ENCODE assay signal across 21 cellular contexts in the genomic region with DNA sequence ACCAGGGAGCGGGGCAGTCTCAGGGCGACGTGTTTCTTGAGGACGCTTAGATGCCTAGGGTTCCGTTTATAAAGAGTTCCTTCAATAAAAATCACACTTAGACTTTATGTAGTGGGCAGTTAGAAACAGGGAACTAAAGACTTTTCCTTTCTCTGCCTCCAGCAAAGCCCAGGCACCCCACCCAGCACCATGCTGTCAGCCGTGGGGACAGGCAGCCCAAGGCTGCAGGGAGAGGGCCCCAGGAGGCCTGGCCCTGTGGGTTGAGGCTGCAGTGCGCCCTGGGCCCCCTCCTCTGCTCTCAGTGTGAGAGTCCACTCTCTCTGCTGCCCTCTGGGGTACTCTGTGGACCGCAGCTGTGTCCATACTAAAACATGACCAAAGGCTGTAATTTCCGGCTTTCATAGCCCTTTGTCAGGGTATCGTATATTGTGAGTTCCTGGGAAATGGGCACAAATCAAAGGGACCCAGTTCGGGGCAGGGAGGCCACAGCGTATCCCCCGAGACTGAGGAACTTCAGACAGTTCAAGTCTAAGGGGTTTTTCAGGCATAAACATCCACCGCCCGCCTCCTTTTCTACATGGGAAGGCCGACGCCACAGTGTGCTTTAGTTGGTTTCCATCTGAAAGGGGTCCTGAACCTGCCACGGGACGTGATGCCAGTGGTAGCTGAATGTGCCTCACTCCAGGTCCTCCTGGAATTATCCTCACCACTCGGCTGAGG. TPM values are rescaled to one million over a fixed set of nuclear protein-coding genes. Genes with fewer than 3 reads are reported as not detected.
DNase-seq lines count a peak whose midpoint lies in the region; ATAC-seq and TF ChIP-seq lines count a peak whose summit lies in the region.
"Had no signal": no experiment of that assay in that cellular context is flagged by ENCODE, and none has a peak within 500 bp of the region (broad histone marks: within the 10 kb centered on the region; RNA-seq: fewer than 3 reads in every experiment).

No MANE protein-coding gene starts in this region.

- H2BK15ac ChIP-seq in neuronal stem cell (ENCODE audit: low read length) = no peak overlapping the region

- no peak overlapping the region for H2BK5ac ChIP-seq in neuronal stem cell (ENCODE audit: low read length)

- no peak overlapping the region for H3K23ac ChIP-seq in neuronal stem cell (ENCODE audit: low read depth, low read length, poor library complexity)

- peak overlapping the region; percentile 27 for H3K14ac ChIP-seq in neuronal stem cell (ENCODE audit: low read length)

- in situ Hi-C loops in transverse colon (cut with MboI; ENCODE audit: low pct_ligation_motif_present in 1 of 4, low pct_unique_long_range_greater_than_20kb in 1 of 4, low sequenced_read_pairs in 3 of 4) = no loop called here

- ATAC-seq in HG02610 (IDR thresholded peaks at IDR 0.05; ENCODE audit: unreplicated experiment) (no peak), GM19463 (IDR thresholded peaks at IDR 0.05; ENCODE audit: unreplicated experiment) (no peak)
- ATAC-seq: GM12878 had no signal

- H3K4me2 ChIP-seq in BLaER1 (0 out of 2 replicates have a peak overlapping the region, but pooled peaks have one; percentile 9), neuronal stem cell (ENCODE audit: insufficient read depth, low read length, poor library complexity, severe bottlenecking) (no peak overlapping the region)

- 0 out of 2 replicates have a peak, but pooled peaks cover 9% of the 10 kb centered on the region for H3K9me3 ChIP-seq in BLaER1
- H3K9me3 ChIP-seq in HEK293 (ENCODE audit: control insufficient read depth, insufficient read depth, low read depth, low read length) = no peaks in the 10 kb centered on the region
- no peaks in the 10 kb centered on the region for H3K9me3 ChIP-seq in left ventricle myocardium inferior (replicated peaks)
- no peaks in the 10 kb centered on the region for H3K9me3 ChIP-seq in neuronal stem cell (replicated peaks in 1 of 2; ENCODE audit: control insufficient read depth in 2 of 2, insufficient read depth in 1 of 2, low read depth in 1 of 2, low read length in 2 of 2)
- no peaks in the 10 kb centered on the region for H3K9me3 ChIP-seq in transverse colon
- H3K9me3 ChIP-seq: mucosa of descending colon, Peyer's patch, thoracic aorta had no signal

- peak overlapping the region; percentile 2; the same call in 1 of the 2 replicates for H3K27ac ChIP-seq in BLaER1
- H3K27ac ChIP-seq in HEK293 (ENCODE audit: extremely low read depth, low read depth, low read length) = no peak overlapping the region
- peak overlapping the region; percentile 90 for H3K27ac ChIP-seq in left ventricle myocardium inferior (replicated peaks)
- peak overlapping the region; percentile 16 for H3K27ac ChIP-seq in neuronal stem cell (replicated peaks; ENCODE audit: low read length)
- no peak overlapping the region for H3K27ac ChIP-seq in transverse colon
- H3K27ac ChIP-seq: SK-N-MC had no signal

- intact Hi-C loops in left ventricle myocardium inferior (cut with micrococcal nuclease) = loop anchor here (10.0 kb wide), 1 partner anchor 52 kb away; no protein-coding TSS in a partner anchor
- intact Hi-C loops in transverse colon (cut with DNase I; ENCODE audit: low total_unique reads) = no loop called here

- no peak for TF ChIP-seq EP300 in transverse colon (IDR thresholded peaks at IDR 0.05; ENCODE audit: low read depth)

- no peak overlapping the region for H2AFZ ChIP-seq in neuronal stem cell (ENCODE audit: low read length)

- CTCF ChIA-PET in HEK293 (lab: Yijun Ruan, JAX) = interaction anchor here (1.1 kb wide), 2 partner anchors 13 to 78 kb away, joined by 4 to 5 read pairs; no protein-coding TSS in a partner anchor

- peaks cover 9% of the 10 kb centered on the region for H3K79me1 ChIP-seq in neuronal stem cell (ENCODE audit: low read depth, low read length)

- H2AK5ac ChIP-seq in neuronal stem cell (ENCODE audit: low read depth, low read length) = no peak overlapping the region

- TF ChIP-seq CTCF in HEK293 (tag by site-specific recombination; IDR thresholded peaks at IDR 0.05) = no peak
- TF ChIP-seq CTCF in left ventricle myocardium inferior (IDR thresholded peaks at IDR 0.05; ENCODE audit: borderline replicate concordance) = no peak
- no peak for TF ChIP-seq CTCF in transverse colon (IDR thresholded peaks at IDR 0.05)

- no peak overlapping the region for H3K4me3 ChIP-seq in BLaER1
- H3K4me3 ChIP-seq in HEK293 (ENCODE audit: low read depth, low read length) = no peak overlapping the region
- H3K4me3 ChIP-seq in left ventricle myocardium inferior = no peak overlapping the region
- no peak overlapping the region for H3K4me3 ChIP-seq in neuronal stem cell (ENCODE audit: low read length in 2 of 2)
- no peak overlapping the region for H3K4me3 ChIP-seq in transverse colon
- H3K4me3 ChIP-seq: GM12878, mucosa of descending colon, Peyer's patch, SK-N-MC, thoracic aorta had no signal

- H3K9ac ChIP-seq in BLaER1 = peak overlapping the region; percentile 2; the same call in 1 of the 2 replicates
- H3K9ac ChIP-seq in neuronal stem cell (ENCODE audit: low read depth, low read length, poor library complexity) = no peak overlapping the region

- H2BK12ac ChIP-seq in neuronal stem cell (ENCODE audit: low read length) = no peak overlapping the region

- H3K4ac ChIP-seq in neuronal stem cell (ENCODE audit: low read length) = no peak overlapping the region

- H3K36me3 ChIP-seq in BLaER1 (peaks cover 72% of the 10 kb centered on the region), HEK293 (ENCODE audit: control insufficient read depth in 2 of 2, insufficient read depth in 1 of 2, low read length in 2 of 2) (peaks cover 0 to 22% of the 10 kb centered on the region in 2 experiments; a peak in 2 of 3 replicates), left ventricle myocardium inferior (peaks cover 43% of the 10 kb centered on the region), neuronal stem cell (replicated peaks in 1 of 2; ENCODE audit: control insufficient read depth in 2 of 2, insufficient read depth in 2 of 2, low read length in 2 of 2) (peaks cover 8 to 73% of the 10 kb centered on the region in 2 donors), transverse colon (peaks cover 0 to 12% (median 0%) of the 10 kb centered on the region in 4 donors)

- no peak overlapping the region for H2BK120ac ChIP-seq in neuronal stem cell (ENCODE audit: low read depth, low read length)

- WGBS in neuronal stem cell (ENCODE audit: extremely low coverage in 2 of 2, insufficient read length in 2 of 2, insufficient replicate concordance in 1 of 2), 2 donors = no CpG with 5 or more reads among the region's 20 CpGs
- 94 to 100% methylated on average over 3 to 20 of the region's 20 CpGs for WGBS in transverse colon (ENCODE audit: low coverage in 1 of 2), 2 donors

- no peak overlapping the region for H4K8ac ChIP-seq in neuronal stem cell (ENCODE audit: low read depth, low read length)

- no peak overlapping the region for H4K91ac ChIP-seq in neuronal stem cell (ENCODE audit: low read depth, low read length, poor library complexity)

- POLR2A ChIA-PET in HEK293 (lab: Yijun Ruan, JAX) = no interaction called here

- TF ChIP-seq POLR2A in transverse colon (IDR thresholded peaks at IDR 0.05) = no peak

- peaks cover 63% of the 10 kb centered on the region for H4K20me1 ChIP-seq in BLaER1

- H3K18ac ChIP-seq in neuronal stem cell (ENCODE audit: low read length) = no peak overlapping the region

- H3K27me3 ChIP-seq in BLaER1 (no peaks in the 10 kb centered on the region), left ventricle myocardium inferior (ENCODE audit: low read depth) (no peaks in the 10 kb centered on the region), neuronal stem cell (ENCODE audit: control insufficient read depth in 3 of 3, insufficient read depth in 3 of 3, low read depth in 1 of 3, low read length in 3 of 3) (no peaks in the 10 kb centered on the region), transverse colon (no peaks in the 10 kb centered on the region)
- H3K27me3 ChIP-seq: Peyer's patch had no signal

- peaks cover 34% of the 10 kb centered on the region for H3K4me1 ChIP-seq in BLaER1
- no peaks in the 10 kb centered on the region for H3K4me1 ChIP-seq in HEK293 (ENCODE audit: control insufficient read depth, insufficient read depth, low read length)
- H3K4me1 ChIP-seq in left ventricle myocardium inferior = peaks cover 87% of the 10 kb centered on the region
- peaks cover 0 to 9% of the 10 kb centered on the region in 2 donors for H3K4me1 ChIP-seq in neuronal stem cell (ENCODE audit: control insufficient read depth in 2 of 2, insufficient read depth in 1 of 2, low read depth in 1 of 2, low read length in 2 of 2)
- H3K4me1 ChIP-seq in transverse colon = peaks cover 0 to 32% (median 14%) of the 10 kb centered on the region in 4 donors

- DNase-seq in left ventricle myocardium inferior (no peak), neuronal stem cell (ENCODE audit: low spot score) (no peak), transverse colon (no peak)
- DNase-seq: activated B cell treated with CpG ODN at 0.5 μM for 24 hours; DMS79; Kasumi-1; left colon; mucosa of descending colon; NCI-H1048; NCI-H2081; NCI-H446; nucleus accumbens; Peyer's patch; stimulated activated CD4-positive, alpha-beta T cell treated with anti-CD3 and anti-CD28 coated beads, Interleukin-15, amount 100 ng/mL, for 24 hours had no signal

TF ChIP-seq in HEK293, 187 proteins besides CTCF, POLR2A, EP300 and RAD21:
- TF ChIP-seq, protein P1, sequence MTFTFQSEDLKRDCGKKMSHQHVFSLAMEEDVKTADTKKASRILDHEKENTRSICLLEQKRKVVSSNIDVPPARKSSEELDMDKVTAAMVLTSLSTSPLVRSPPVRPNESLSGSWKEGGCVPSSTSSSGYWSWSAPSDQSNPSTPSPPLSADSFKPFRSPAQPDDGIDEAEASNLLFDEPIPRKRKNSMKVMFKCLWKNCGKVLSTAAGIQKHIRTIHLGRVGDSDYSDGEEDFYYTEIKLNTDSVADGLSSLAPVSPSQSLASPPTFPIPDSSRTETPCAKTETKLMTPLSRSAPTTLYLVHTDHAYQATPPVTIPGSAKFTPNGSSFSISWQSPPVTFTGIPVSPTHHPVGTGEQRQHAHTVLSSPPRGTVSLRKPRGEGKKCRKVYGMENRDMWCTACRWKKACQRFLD (tag by site-specific recombination; IDR thresholded peaks at IDR 0.05) = no peak
- peak; percentile 75 for TF ChIP-seq ZIC2 (tag by site-specific recombination; IDR thresholded peaks at IDR 0.05)

RNA-seq across cellular contexts. Expression of a gene that starts 59.7 kb away (rescaled TPM):
- 211 TPM for total RNA-seq in left ventricle myocardium inferior
- 203 TPM for polyA plus RNA-seq in neuronal stem cell (2013, experiment 1 of 2)
- polyA plus RNA-seq in neuronal stem cell (2013, experiment 2 of 2) = 185 TPM
- 10 to 100 TPM; 47.0 to 87.6 (median 60.5) TPM for total RNA-seq in transverse colon

Comparison
In these comparisons a context has a peak if more than half of its experiments do, and no peak if none do; other contexts are left out.
1. H3K27ac ChIP-seq: peak in BLaER1 (single experiment), left ventricle myocardium inferior (single experiment) and neuronal stem cell (single experiment); none in HEK293 (single experiment) and transverse colon (0 of 4).